ENCODE assay signal across 19 cellular contexts in genomic region chr13:27355894-27356293, GRCh38.
DNase-seq lines count a peak whose midpoint lies in the region; ATAC-seq, FAIRE-seq and TF ChIP-seq lines count a peak whose summit lies in the region.
"Had no signal": no experiment of that assay in that cellular context is flagged by ENCODE, and none has a peak within 500 bp of the region (broad histone marks: within the 10 kb centered on the region; RNA-seq: fewer than 3 reads in every experiment).

No MANE protein-coding gene starts in this region.

- no peak overlapping the region for H3K9ac ChIP-seq in HUES48 (ENCODE audit: low read depth, low read length)
- no peak overlapping the region for H3K9ac ChIP-seq in K562 (ENCODE audit: insufficient read depth in 1 of 2, low read depth in 2 of 2, low read length in 2 of 2)
- peak overlapping the region; percentile 22; the same call in 1 of the 2 replicates for H3K9ac ChIP-seq in iPS-20b (ENCODE audit: low read depth, low read length)

- H3K27ac ChIP-seq in GM23338 (ENCODE audit: low read depth): no peak overlapping the region
- peak overlapping the region; percentile 28 for H3K27ac ChIP-seq in HUES48 (ENCODE audit: low read depth, low read length)
- H3K27ac ChIP-seq in K562 (ENCODE audit: extremely low read depth, low read depth, low read length): no peak overlapping the region
- no peak overlapping the region for H3K27ac ChIP-seq in iPS-20b (ENCODE audit: low read length)
- H3K27ac ChIP-seq in naive thymus-derived CD4-positive, alpha-beta T cell (ENCODE audit: low read depth, low read length): no peak overlapping the region
- H3K27ac ChIP-seq: pancreas, tibial nerve had no signal

- H3K27ac Mint-ChIP-seq in GM23338: no peak overlapping the region; the same call in 1 of the 2 replicates
- H3K27ac Mint-ChIP-seq in naive thymus-derived CD4-positive, alpha-beta T cell: no peak overlapping the region
- H3K27ac Mint-ChIP-seq in activated CD8-positive, alpha-beta memory T cell treated with anti-CD3 and anti-CD28 coated beads, Interleukin-2, amount 10 ng/mL, durations not matched to agents 7 days and 5 days: no peak overlapping the region

- 0 out of 2 replicates have a peak overlapping the region, but pooled peaks have one; percentile 31 for H3K4me2 ChIP-seq in GM23338
- H3K4me2 ChIP-seq in K562 (ENCODE audit: insufficient read depth, low read length): no peak overlapping the region

- TF ChIP-seq CTCF in GM23338 (conservative IDR thresholded peaks at IDR 0.05; ENCODE audit: low read depth in 2 of 2): no peak
- no peak for TF ChIP-seq CTCF in K562 (IDR thresholded peaks at IDR 0.05 in 2 of 3, conservative IDR thresholded peaks at IDR 0.05 in 1 of 3; ENCODE audit: insufficient read depth in 2 of 3, low read depth in 1 of 3, low read length in 3 of 3)

- H2AFZ ChIP-seq in GM23338 (peak overlapping the region; percentile 91), K562 (ENCODE audit: low read depth, low read length) (no peak overlapping the region)

- no peaks in the 10 kb centered on the region for H3K9me1 ChIP-seq in K562 (ENCODE audit: control insufficient read depth, insufficient read depth, low read length)

- H3F3A ChIP-seq in GM23338 (replicated peaks; ENCODE audit: low read depth): no peaks in the 10 kb centered on the region

- peak; percentile 67 for ATAC-seq in GM23338
- peak; percentile 44; the same call in 1 of the 3 replicates for ATAC-seq in K562
- no peak for ATAC-seq in naive thymus-derived CD4-positive, alpha-beta T cell
- ATAC-seq in activated CD8-positive, alpha-beta memory T cell treated with anti-CD3 and anti-CD28 coated beads, Interleukin-2, amount 10 ng/mL, durations not matched to agents 7 days and 5 days: no peak
- ATAC-seq: pancreas; stimulated activated naive CD8-positive, alpha-beta T cell treated with anti-CD3 and anti-CD28 coated beads, Interleukin-15, Interleukin-2, amounts not matched to agents 100 U/mL and 50 U/mL, for 24 hours had no signal

- BruUV-seq in K562 (replicated peaks; lab: Mats Ljungman, UMichigan): no TSS peak

- DNase-seq in GM23338 (ENCODE audit: low spot score) (peak; percentile 53), K562 (ENCODE audit: extremely low read depth in 1 of 4, low spot score in 3 of 4) (no peak), SIG-M5 treated with dmso at 0.1 percent for 504 hours (lab: John Stamatoyannopoulos, UW; ENCODE audit: unreplicated experiment) (no peak)
- no peak for DNase-seq in naive thymus-derived CD4-positive, alpha-beta T cell
- DNase-seq in activated CD8-positive, alpha-beta memory T cell treated with anti-CD3 and anti-CD28 coated beads, Interleukin-2, amount 10 ng/mL, durations not matched to agents 7 days and 5 days: no peak
- DNase-seq: activated CD4-positive, alpha-beta T cell treated with anti-CD3 and anti-CD28 coated beads for 48 hours; activated gamma-delta T cell treated with Interleukin-2 at 50 U/mL for 16 hours; AML-193; Caco-2; islet precursor cell; mammary epithelial cell; pancreas; stimulated activated CD4-positive, alpha-beta T cell treated with anti-CD3 and anti-CD28 coated beads, Interleukin-2, amount 100 ng/mL, for 24 hours; stimulated activated naive CD8-positive, alpha-beta T cell treated with anti-CD3 and anti-CD28 coated beads, Interleukin-15, Interleukin-2, amounts not matched to agents 100 U/mL and 50 U/mL, for 24 hours; SW 1271 had no signal

- peaks cover 38% of the 10 kb centered on the region for H3K4me1 Mint-ChIP-seq in GM23338
- H3K4me1 Mint-ChIP-seq in naive thymus-derived CD4-positive, alpha-beta T cell: peaks cover 0 to 10% (median 0%) of the 10 kb centered on the region in 7 donors
- H3K4me1 Mint-ChIP-seq in activated CD8-positive, alpha-beta memory T cell treated with anti-CD3 and anti-CD28 coated beads, Interleukin-2, amount 10 ng/mL, durations not matched to agents 7 days and 5 days: peaks cover 22% of the 10 kb centered on the region

- TF ChIP-seq EP300 in K562 (IDR thresholded peaks at IDR 0.05; ENCODE audit: low read length): no peak

- H3K9me3 Mint-ChIP-seq in GM23338: no peaks in the 10 kb centered on the region; the same call in 2 of the 3 replicates
- H3K9me3 Mint-ChIP-seq in naive thymus-derived CD4-positive, alpha-beta T cell: peaks cover 0 to 3% (median 0%) of the 10 kb centered on the region in 11 donors
- no peaks in the 10 kb centered on the region for H3K9me3 Mint-ChIP-seq in activated CD8-positive, alpha-beta memory T cell treated with anti-CD3 and anti-CD28 coated beads, Interleukin-2, amount 10 ng/mL, durations not matched to agents 7 days and 5 days (ENCODE audit: low read depth)

- CTCF ChIA-PET in K562 (lab: Yijun Ruan, JAX; ENCODE audit: low intra/inter-chr PET ratio): no interaction called here
- CTCF ChIA-PET in naive thymus-derived CD4-positive, alpha-beta T cell (lab: Charles Lee): no interaction called here
- CTCF ChIA-PET in activated CD8-positive, alpha-beta memory T cell treated with anti-CD3 and anti-CD28 coated beads, Interleukin-2, amount 10 ng/mL, durations not matched to agents 7 days and 5 days (lab: Charles Lee): interaction anchor here (0.7 to 3.1 kb wide), 3 partner anchors 370 to 657 kb away, joined by 3 to 12 read pairs (median 3); no protein-coding TSS in a partner anchor

- in situ Hi-C loops in K562 (cut with MboI): loop anchor here (5.0 kb wide), 1 partner anchor 369 kb away; no protein-coding TSS in a partner anchor

- H3K27me3 ChIP-seq in GM23338 (ENCODE audit: insufficient read depth) (no peaks in the 10 kb centered on the region), HUES48 (ENCODE audit: control insufficient read depth, insufficient read depth, low read length) (no peaks in the 10 kb centered on the region), K562 (ENCODE audit: control insufficient read depth in 2 of 2, insufficient read depth in 2 of 2, low read length in 2 of 2) (peaks cover 0 to 4% of the 10 kb centered on the region in 2 experiments; a peak in 2 of 5 replicates), iPS-20b (ENCODE audit: insufficient read depth, low read length) (no peaks in the 10 kb centered on the region)
- no peaks in the 10 kb centered on the region for H3K27me3 ChIP-seq in naive thymus-derived CD4-positive, alpha-beta T cell (ENCODE audit: control insufficient read depth in 2 of 2, insufficient read depth in 2 of 2, low read length in 2 of 2)
- H3K27me3 ChIP-seq: pancreas, tibial nerve had no signal

- intact Hi-C loops in K562 (cut with micrococcal nuclease): loop anchor here (5.0 kb wide), 1 partner anchor 229 kb away; no protein-coding TSS in a partner anchor
- intact Hi-C loops in naive thymus-derived CD4-positive, alpha-beta T cell (cut with micrococcal nuclease): loop anchor here in 1 of 2 donors (5.0 to 10.0 kb wide), 2 partner anchors 84 to 181 kb away; partner anchors contain the start of genes RASL11A and USP12

- H3K4me1 ChIP-seq in GM23338 (ENCODE audit: insufficient read depth): peaks cover 29% of the 10 kb centered on the region
- H3K4me1 ChIP-seq in HUES48 (ENCODE audit: control insufficient read depth, insufficient read depth, low read length): peaks cover 26% of the 10 kb centered on the region
- no peaks in the 10 kb centered on the region for H3K4me1 ChIP-seq in K562 (replicated peaks in 1 of 2; ENCODE audit: control insufficient read depth in 2 of 2, insufficient read depth in 2 of 2, low read length in 2 of 2)
- peaks cover 17% of the 10 kb centered on the region; the same call in 1 of the 2 replicates for H3K4me1 ChIP-seq in iPS-20b (ENCODE audit: insufficient read depth, low read length)
- H3K4me1 ChIP-seq in naive thymus-derived CD4-positive, alpha-beta T cell (ENCODE audit: control insufficient read depth in 2 of 2, insufficient read depth in 2 of 2, low read length in 2 of 2): no peaks in the 10 kb centered on the region
- H3K4me1 ChIP-seq: pancreas, tibial nerve had no signal

- H3K79me2 ChIP-seq in GM23338 (replicated peaks; ENCODE audit: insufficient read depth) (no peaks in the 10 kb centered on the region), K562 (ENCODE audit: control insufficient read depth, insufficient read depth, low read length) (no peaks in the 10 kb centered on the region)

- POLR2A ChIA-PET in K562 (lab: Yijun Ruan, JAX): interaction anchor here (1.5 kb wide), 1 partner anchor 373 kb away, joined by 5 read pairs; no protein-coding TSS in a partner anchor
- POLR2A ChIA-PET in naive thymus-derived CD4-positive, alpha-beta T cell (lab: Charles Lee): no interaction called here

- no peaks in the 10 kb centered on the region for H3K36me3 ChIP-seq in GM23338 (ENCODE audit: insufficient read depth)
- no peaks in the 10 kb centered on the region for H3K36me3 ChIP-seq in HUES48 (ENCODE audit: control insufficient read depth, insufficient read depth, low read length)
- no peaks in the 10 kb centered on the region for H3K36me3 ChIP-seq in K562 (ENCODE audit: control insufficient read depth, insufficient read depth, low read length)
- no peaks in the 10 kb centered on the region for H3K36me3 ChIP-seq in iPS-20b (ENCODE audit: insufficient read depth, low read depth, low read length)
- H3K36me3 ChIP-seq in naive thymus-derived CD4-positive, alpha-beta T cell (ENCODE audit: control insufficient read depth in 2 of 3, insufficient read depth in 3 of 3, low read length in 3 of 3): no peaks in the 10 kb centered on the region
- H3K36me3 ChIP-seq: pancreas, tibial nerve had no signal

- H3K4me3 Mint-ChIP-seq in GM23338: no peak overlapping the region; the same call in 2 of the 3 replicates
- no peak overlapping the region for H3K4me3 Mint-ChIP-seq in naive thymus-derived CD4-positive, alpha-beta T cell
- H3K4me3 Mint-ChIP-seq in activated CD8-positive, alpha-beta memory T cell treated with anti-CD3 and anti-CD28 coated beads, Interleukin-2, amount 10 ng/mL, durations not matched to agents 7 days and 5 days: no peak overlapping the region

- H3K27me3 Mint-ChIP-seq in GM23338 (ENCODE audit: insufficient read depth, low read depth, poor library complexity): peaks cover 13% of the 10 kb centered on the region
- peaks cover 8 to 23% (median 13%) of the 10 kb centered on the region in 5 donors for H3K27me3 Mint-ChIP-seq in naive thymus-derived CD4-positive, alpha-beta T cell
- peaks cover 11% of the 10 kb centered on the region for H3K27me3 Mint-ChIP-seq in activated CD8-positive, alpha-beta memory T cell treated with anti-CD3 and anti-CD28 coated beads, Interleukin-2, amount 10 ng/mL, durations not matched to agents 7 days and 5 days

- no peaks in the 10 kb centered on the region for H3K36me3 Mint-ChIP-seq in GM23338 (ENCODE audit: low read depth)
- H3K36me3 Mint-ChIP-seq in naive thymus-derived CD4-positive, alpha-beta T cell: no peaks in the 10 kb centered on the region
- no peaks in the 10 kb centered on the region for H3K36me3 Mint-ChIP-seq in activated CD8-positive, alpha-beta memory T cell treated with anti-CD3 and anti-CD28 coated beads, Interleukin-2, amount 10 ng/mL, durations not matched to agents 7 days and 5 days

- no peak for FAIRE-seq in K562 (lab: Jason Lieb, UNC)
- FAIRE-seq: pancreas, TTC549 had no signal

- no peaks in the 10 kb centered on the region for H3K9me2 ChIP-seq in GM23338 (ENCODE audit: insufficient read depth)

- TF ChIP-seq RAD21 in K562 (CRISPR knock-in tag; conservative IDR thresholded peaks at IDR 0.05 in 1 of 2, IDR thresholded peaks at IDR 0.05 in 1 of 2): no peak

- no peak for TF ChIP-seq POLR2A in K562 (conservative IDR thresholded peaks at IDR 0.05)

- H3K9me3 ChIP-seq in HUES48 (ENCODE audit: control insufficient read depth, insufficient read depth, low read length) (no peaks in the 10 kb centered on the region), K562 (replicated peaks; ENCODE audit: control insufficient read depth, insufficient read depth, low read depth, low read length) (no peaks in the 10 kb centered on the region; the same call in 1 of the 2 replicates), iPS-20b (ENCODE audit: insufficient read depth, low read depth, low read length) (no peaks in the 10 kb centered on the region; the same call in 1 of the 2 replicates)
- no peaks in the 10 kb centered on the region for H3K9me3 ChIP-seq in naive thymus-derived CD4-positive, alpha-beta T cell (ENCODE audit: control insufficient read depth in 2 of 3, low read length in 3 of 3)
- H3K9me3 ChIP-seq: Caco-2, pancreas, tibial nerve had no signal

- H4K20me1 ChIP-seq in GM23338 (replicated peaks; ENCODE audit: insufficient read depth): no peaks in the 10 kb centered on the region
- H4K20me1 ChIP-seq in K562 (replicated peaks; ENCODE audit: control insufficient read depth, insufficient read depth, low read length): no peaks in the 10 kb centered on the region

- H3K4me3 ChIP-seq in GM23338 (no peak overlapping the region), HUES48 (ENCODE audit: low read depth, low read length) (no peak overlapping the region), K562 (no peak overlapping the region), iPS-20b (ENCODE audit: low read length) (no peak overlapping the region)
- H3K4me3 ChIP-seq in naive thymus-derived CD4-positive, alpha-beta T cell (ENCODE audit: low read length): no peak overlapping the region
- H3K4me3 ChIP-seq: pancreas, tibial nerve had no signal

- 9% methylated on average over 5 of the region's 7 CpGs for WGBS in K562 (ENCODE audit: insufficient coverage, low coverage, missing lambda C conversion rate)

Comparison
In these comparisons a context has a peak if more than half of its experiments do, and no peak if none do; other contexts are left out.
1. ATAC-seq: peak in GM23338 (single experiment) and K562 (single experiment); none in naive thymus-derived CD4-positive, alpha-beta T cell (single experiment) and activated CD8-positive, alpha-beta memory T cell treated with anti-CD3 and anti-CD28 coated beads, Interleukin-2, amount 10 ng/mL, durations not matched to agents 7 days and 5 days (single experiment).